Comparison of ENCODE assay signal across 16 cellular contexts in the genomic region with DNA sequence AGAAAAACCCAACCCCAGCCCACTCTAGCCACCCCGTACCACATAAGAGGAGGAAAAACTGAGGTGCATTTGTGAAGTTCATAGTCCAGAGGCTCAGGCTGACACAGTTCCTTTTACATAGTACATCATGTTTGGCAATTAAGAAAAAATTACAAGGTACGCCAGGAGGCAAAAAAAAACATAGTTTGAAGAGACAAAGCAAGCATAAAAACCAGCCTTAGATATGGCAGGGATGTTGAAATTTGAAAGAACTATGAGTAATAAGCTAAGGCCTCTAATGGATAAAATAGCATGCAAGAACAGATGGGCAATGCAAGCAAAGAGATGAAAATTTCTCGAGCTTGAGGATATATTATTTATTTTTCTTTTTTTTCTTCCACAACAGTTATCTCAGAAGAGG. TPM values are rescaled to one million over a fixed set of nuclear protein-coding genes. Genes with fewer than 3 reads are reported as not detected.
"Had no signal": no experiment of that assay in that cellular context is flagged by ENCODE, and none has a peak within 500 bp of the region (broad histone marks: within the 10 kb centered on the region; RNA-seq: fewer than 3 reads in every experiment).

No MANE protein-coding gene starts in this region.

- H3K9me3 ChIP-seq: body of pancreas, mucosa of descending colon, transverse colon had no signal

- H3K27me3 Mint-ChIP-seq: naive thymus-derived CD8-positive, alpha-beta T cell; progenitor cell of endocrine pancreas had no signal

- H3K36me3 ChIP-seq: transverse colon had no signal

- ATAC-seq: body of pancreas; esophagus mucosa; mucosa of descending colon; naive thymus-derived CD8-positive, alpha-beta T cell; right cardiac atrium; stimulated activated effector memory CD8-positive, alpha-beta T cell treated with anti-CD3 and anti-CD28 coated beads, Interleukin-12 subunit alpha, Interleukin-12 subunit beta, amount 100 ng/mL, for 72 hours had no signal

- H3K4me1 ChIP-seq: body of pancreas, transverse colon had no signal

- H3K27ac ChIP-seq: body of pancreas, transverse colon had no signal

- H3K4me3 Mint-ChIP-seq: endodermal cell; naive thymus-derived CD8-positive, alpha-beta T cell; stimulated activated effector memory CD8-positive, alpha-beta T cell treated with anti-CD3 and anti-CD28 coated beads, Interleukin-12 subunit alpha, Interleukin-12 subunit beta, amount 100 ng/mL, for 72 hours had no signal

- H3K4me3 ChIP-seq: body of pancreas, mucosa of descending colon, smooth muscle cell, transverse colon had no signal

- H3K27me3 ChIP-seq: body of pancreas, transverse colon had no signal

- H3K27ac Mint-ChIP-seq: activated T-helper 2 cell treated with anti-CD3 and anti-CD28 coated beads, Interferon-gamma antibody, Interleukin-2, Interleukin-4, amounts not matched to agents 10 μg/mL and 5 μg/mL and 100 μg/mL, durations not matched to agents 14 hours and 24 hours and 36 hours; endodermal cell; progenitor cell of endocrine pancreas; stimulated activated effector memory CD8-positive, alpha-beta T cell treated with anti-CD3 and anti-CD28 coated beads, Interleukin-12 subunit alpha, Interleukin-12 subunit beta, amount 100 ng/mL, for 72 hours had no signal

- DNase-seq: activated naive CD4-positive, alpha-beta T cell treated with anti-CD3 and anti-CD28 coated beads, Interleukin-2, amount 50 U/mL, for 16 hours; amniotic stem cell; body of pancreas; endodermal cell; hippocampal formation; mucosa of descending colon; naive thymus-derived CD8-positive, alpha-beta T cell; nucleus accumbens; right cardiac atrium; T-helper 2 cell; transverse colon had no signal

- H3K4me1 Mint-ChIP-seq: endodermal cell; naive thymus-derived CD8-positive, alpha-beta T cell; stimulated activated effector memory CD8-positive, alpha-beta T cell treated with anti-CD3 and anti-CD28 coated beads, Interleukin-12 subunit alpha, Interleukin-12 subunit beta, amount 100 ng/mL, for 72 hours had no signal

- H3K4me2 ChIP-seq: smooth muscle cell had no signal

RNA-seq across cellular contexts. Expression of a gene that starts 31.9 kb away (rescaled TPM):
- total RNA-seq: activated T-helper 2 cell treated with anti-CD3 and anti-CD28 coated beads, Interferon-gamma antibody, Interleukin-2, Interleukin-4, amounts not matched to agents 10 μg/mL and 5 μg/mL and 100 μg/mL, durations not matched to agents 14 hours and 24 hours and 36 hours; body of pancreas; esophagus mucosa; naive thymus-derived CD8-positive, alpha-beta T cell; right cardiac atrium had no signal
- polyA plus RNA-seq: right cardiac atrium had no signal
